13 cellular contexts compared by ENCODE assay signal in the genomic region with DNA sequence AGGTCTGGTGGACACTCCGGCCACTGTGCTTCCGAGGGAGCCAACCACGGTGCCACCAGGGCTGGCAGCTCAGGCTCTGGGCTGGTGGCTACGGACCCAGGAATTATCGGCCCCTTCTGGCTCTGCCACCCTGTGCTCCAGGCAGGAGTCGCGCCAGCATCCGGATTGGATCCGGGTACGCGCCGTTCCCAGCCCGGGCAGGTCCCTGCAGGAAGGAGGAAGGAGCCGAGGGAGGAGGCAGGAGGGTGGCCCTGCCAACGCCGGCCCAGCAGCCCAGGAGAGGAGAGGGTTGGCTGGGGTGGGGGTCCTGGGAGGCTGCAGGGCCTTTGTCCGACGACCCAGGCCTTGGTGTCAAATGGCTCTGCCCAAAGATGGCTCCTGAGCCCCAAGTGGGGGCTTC.
DNase-seq lines count a peak whose midpoint lies in the region; ATAC-seq and TF ChIP-seq lines count a peak whose summit lies in the region.
"Had no signal": no experiment of that assay in that cellular context is flagged by ENCODE, and none has a peak within 500 bp of the region (broad histone marks: within the 10 kb centered on the region; RNA-seq: fewer than 3 reads in every experiment).

No MANE protein-coding gene starts in this region.

- H3K4me1 ChIP-seq in heart left ventricle: peaks cover 0 to 42% (median 24%) of the 10 kb centered on the region in 12 donors
- peaks cover 0 to 82% (median 33%) of the 10 kb centered on the region in 3 donors for H3K4me1 ChIP-seq in gastroesophageal sphincter
- H3K4me1 ChIP-seq in rectal smooth muscle tissue (ENCODE audit: control insufficient read depth, insufficient read depth, low read length): peaks cover 23% of the 10 kb centered on the region

- H3K27ac ChIP-seq in heart left ventricle (peak overlapping the region; percentile 15 to 77 (median 54)), gastroesophageal sphincter (peak overlapping the region in 3 of 4 donors; percentile 55 to 83 (median 82)), rectal smooth muscle tissue (ENCODE audit: low read depth, low read length) (peak overlapping the region; percentile 77)
- H3K27ac ChIP-seq: neutrophil had no signal

- TF ChIP-seq CTCF in heart left ventricle (IDR thresholded peaks at IDR 0.05): no peak
- TF ChIP-seq CTCF in gastroesophageal sphincter (IDR thresholded peaks at IDR 0.05): no peak

- intact Hi-C loops in heart left ventricle (cut with DNase I) (loop anchor here in 2 of 10 donors (10.0 kb wide), 2 partner anchors 101 to 121 kb away; no protein-coding TSS in a partner anchor), Right ventricle myocardium superior (cut with DNase I) (no loop called here)

- H3K9ac ChIP-seq in rectal smooth muscle tissue (ENCODE audit: low read length): no peak overlapping the region

- TF ChIP-seq POLR2A in heart left ventricle (IDR thresholded peaks at IDR 0.05): no peak
- no peak for TF ChIP-seq POLR2A in gastroesophageal sphincter (IDR thresholded peaks at IDR 0.05)

- H3K9me3 ChIP-seq in heart left ventricle (no peaks in the 10 kb centered on the region), gastroesophageal sphincter (no peaks in the 10 kb centered on the region)
- H3K9me3 ChIP-seq: neutrophil had no signal

- 66 to 85% (median 76%) methylated on average over 17 to 18 of the region's 18 CpGs for WGBS in heart left ventricle, 4 donors
- WGBS in gastroesophageal sphincter (ENCODE audit: low coverage in 1 of 2), 2 donors: 100% methylated on average over 4 of the region's 18 CpGs; no CpG with 5 or more reads in 1 of the 2 donors

- peaks cover 0 to 7% (median 0%) of the 10 kb centered on the region in 9 donors for H3K27me3 ChIP-seq in heart left ventricle
- peaks cover 3% of the 10 kb centered on the region for H3K27me3 ChIP-seq in gastroesophageal sphincter
- no peaks in the 10 kb centered on the region for H3K27me3 ChIP-seq in rectal smooth muscle tissue (ENCODE audit: control insufficient read depth, insufficient read depth, low read length)

- DNase-seq in heart left ventricle (peak in 1 of 5 donors; percentile 39), Right ventricle myocardium superior (no peak), NCI-H2171 (lab: John Stamatoyannopoulos, UW) (no peak), NCI-H187 treated with DMSO at 0.1 percent for 48 hours (lab: John Stamatoyannopoulos, UW) (no peak), 8988T (no peak)
- DNase-seq: activated gamma-delta T cell; NCI-H524; stimulated activated naive CD4-positive, alpha-beta T cell had no signal

- H3K36me3 ChIP-seq in heart left ventricle: peaks cover 0 to 15% (median 0%) of the 10 kb centered on the region in 9 donors
- H3K36me3 ChIP-seq in gastroesophageal sphincter: peaks cover 0 to 26% of the 10 kb centered on the region in 2 donors
- H3K36me3 ChIP-seq in rectal smooth muscle tissue (ENCODE audit: control insufficient read depth, insufficient read depth, low read length): peaks cover 8% of the 10 kb centered on the region

- TF ChIP-seq EP300 in gastroesophageal sphincter (IDR thresholded peaks at IDR 0.05): no peak

- peak in 2 of 4 donors; percentile 5 to 14 for ATAC-seq in heart left ventricle
- ATAC-seq in Right ventricle myocardium superior (ENCODE audit: poor library complexity): no peak
- ATAC-seq in gastroesophageal sphincter: no peak
- ATAC-seq in HG03342 (IDR thresholded peaks at IDR 0.05; ENCODE audit: unreplicated experiment): no peak
- ATAC-seq: GM12878 had no signal

- H3K4me3 ChIP-seq in heart left ventricle (no peak overlapping the region), gastroesophageal sphincter (no peak overlapping the region), rectal smooth muscle tissue (ENCODE audit: low read length) (no peak overlapping the region)
- H3K4me3 ChIP-seq: GM12878 had no signal
